9 cellular contexts compared by ENCODE assay signal in the genomic region with DNA sequence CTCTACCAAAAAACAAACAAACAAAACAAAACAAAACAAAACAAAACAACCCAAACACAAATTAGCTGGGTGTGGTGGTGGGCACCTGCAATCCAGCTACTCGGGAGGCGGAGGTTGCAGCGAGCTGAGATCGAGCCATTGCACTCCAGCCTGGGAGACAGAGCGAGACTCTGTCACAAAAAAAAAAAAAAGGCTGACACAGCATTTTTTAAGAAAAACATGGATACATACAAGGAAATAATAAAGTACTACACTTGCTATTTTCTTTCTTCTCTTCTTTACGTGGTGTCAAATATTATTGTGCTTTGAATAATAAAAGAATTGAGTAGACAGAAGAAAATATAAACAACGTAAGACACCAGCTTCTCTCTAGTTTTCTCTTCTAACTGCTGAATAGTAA.
"Had no signal": no experiment of that assay in that cellular context is flagged by ENCODE, and none has a peak within 500 bp of the region (broad histone marks: within the 10 kb centered on the region; RNA-seq: fewer than 3 reads in every experiment).

No MANE protein-coding gene starts in this region.

- H3K4me1 Mint-ChIP-seq: GM23338 had no signal

- H3K9ac ChIP-seq: KMS-11 had no signal

- H3K27ac ChIP-seq: KMS-11 had no signal

- DNase-seq: H7, HFFc6, Karpas-422, KBM-7 had no signal

- H3K27ac Mint-ChIP-seq: GM23338, HFFc6 had no signal

- H2AFZ ChIP-seq: GM23338 had no signal

- ATAC-seq: GM23338, HCT116 had no signal

- FAIRE-seq: HTR-8/SVneo had no signal

- H3K4me2 ChIP-seq: GM23338, KMS-11 had no signal

- H3K4me3 ChIP-seq: GM23338, HAP-1 had no signal

- H3K36me3 ChIP-seq: HAP-1 had no signal

- H3K9me3 ChIP-seq: HAP-1 had no signal

- H3K4me3 Mint-ChIP-seq: GM23338, HFFc6 had no signal
